ENCODE assay signal across 8 cellular contexts in the genomic region with DNA sequence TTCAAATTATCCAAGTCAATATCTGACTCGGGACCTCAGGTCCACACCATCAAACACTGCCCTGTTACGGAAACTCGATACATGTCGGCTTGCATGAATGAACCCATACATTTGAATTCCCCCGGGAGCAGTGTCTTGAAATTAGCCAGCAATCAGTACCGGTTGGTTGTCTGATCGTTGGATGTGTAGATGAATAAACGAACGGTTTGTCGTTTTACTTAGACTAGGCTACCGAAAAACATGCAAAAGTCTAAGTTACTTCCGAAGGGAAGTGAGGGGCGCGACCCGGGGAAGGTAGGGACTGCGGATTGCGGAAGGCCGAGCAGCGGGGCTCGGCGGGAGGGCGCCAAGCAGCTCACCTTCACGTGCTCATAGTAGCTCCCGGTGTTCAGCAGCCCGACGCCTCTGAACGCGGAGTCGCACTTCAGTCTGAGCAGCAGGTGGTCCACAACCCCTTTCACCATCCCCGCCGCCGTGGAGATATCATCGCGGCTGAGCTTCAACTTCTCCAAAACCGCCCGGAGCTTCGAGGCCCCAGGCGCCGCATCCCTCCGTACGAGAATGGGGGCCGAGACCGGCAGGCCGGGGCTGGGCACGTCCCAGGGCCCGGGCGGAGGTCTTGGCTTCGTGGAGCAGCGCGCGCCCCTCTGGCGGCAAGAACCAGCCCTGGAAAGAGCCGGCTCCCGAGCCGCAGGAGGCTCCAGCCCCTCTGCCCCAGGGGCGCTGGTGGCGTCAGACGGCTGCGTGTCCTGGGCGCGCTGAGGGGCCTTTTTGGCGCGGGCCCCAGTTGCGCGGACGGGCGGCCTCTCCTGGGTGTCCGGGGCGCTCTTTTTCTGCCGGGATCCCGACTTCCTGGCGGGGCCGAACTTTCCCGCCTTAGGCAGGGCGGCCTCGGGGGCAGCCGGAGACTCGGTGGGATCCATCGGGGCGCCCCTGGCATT. TPM values are rescaled to one million over a fixed set of nuclear protein-coding genes. Genes with fewer than 3 reads are reported as not detected.
DNase-seq lines count a peak whose midpoint lies in the region; ATAC-seq and TF ChIP-seq lines count a peak whose summit lies in the region.

No MANE protein-coding gene starts in this region.

- no peak for TF ChIP-seq POLR2A in stomach (IDR thresholded peaks at IDR 0.05)

- peak; percentile 61 for DNase-seq in NK-92 treated with Interleukin-12 subunit alpha and Interleukin-12 subunit beta, amount 100 ng/mL, for 24 hours (lab: John Stamatoyannopoulos, UW)
- no peak for DNase-seq in NK-92 (lab: John Stamatoyannopoulos, UW; ENCODE audit: unreplicated experiment)
- DNase-seq in NCI-H526 (lab: John Stamatoyannopoulos, UW), result peak; percentile 52 to 82
- DNase-seq in activated T-cell treated with anti-CD3 and anti-CD28 coated beads for 24 hours (ENCODE audit: low read depth), result peak; percentile 39
- no peak for DNase-seq in epithelial cell of prostate (ENCODE audit: low read depth, low spot score)
- peak; percentile 38 for DNase-seq in stomach

- WGBS in stomach, 5 donors, result 1 to 5% (median 2%) methylated on average over 26 to 80 of the region's 80 CpGs

- H3K9me3 ChIP-seq in mucosa of rectum (ENCODE audit: control insufficient read depth in 2 of 2, low read length in 2 of 2) (no peaks in the 10 kb centered on the region), stomach (no peaks in the 10 kb centered on the region)

- H3K27ac ChIP-seq in epithelial cell of prostate (peak overlapping the region; percentile 40), mucosa of rectum (ENCODE audit: low read depth in 2 of 2, low read length in 2 of 2) (peak overlapping the region; percentile 78 to 81), stomach (peak overlapping the region; percentile 68 to 90 (median 87))

- intact Hi-C loops in stomach (cut with DNase I; ENCODE audit: low total_unique reads), result no loop called here

- no peak for TF ChIP-seq CTCF in stomach (IDR thresholded peaks at IDR 0.05)

- no peaks in the 10 kb centered on the region for H3K36me3 ChIP-seq in mucosa of rectum (ENCODE audit: control insufficient read depth in 2 of 2, insufficient read depth in 2 of 2, low read length in 2 of 2)
- no peaks in the 10 kb centered on the region for H3K36me3 ChIP-seq in stomach

- H3K9ac ChIP-seq in mucosa of rectum (ENCODE audit: low read depth in 1 of 2, low read length in 2 of 2), result peak overlapping the region; percentile 74 to 77

- no peak for TF ChIP-seq EP300 in stomach (IDR thresholded peaks at IDR 0.05)

- H3K4me1 ChIP-seq in mucosa of rectum (ENCODE audit: control insufficient read depth in 2 of 2, insufficient read depth in 2 of 2, low read length in 2 of 2) (peaks cover 3 to 7% of the 10 kb centered on the region in 2 donors), stomach (peaks cover 0 to 42% (median 14%) of the 10 kb centered on the region in 4 donors)

- H3K4me3 ChIP-seq in mucosa of rectum (ENCODE audit: low read length in 2 of 2) (peak overlapping the region; percentile 71 to 74), stomach (peak overlapping the region; percentile 74 to 79 (median 75))

- peak; percentile 55 for ATAC-seq in HG03039 (IDR thresholded peaks at IDR 0.05; ENCODE audit: unreplicated experiment)

- H3K27me3 ChIP-seq in mucosa of rectum (ENCODE audit: control insufficient read depth in 2 of 2, insufficient read depth in 2 of 2, low read length in 2 of 2), result no peaks in the 10 kb centered on the region
- no peaks in the 10 kb centered on the region for H3K27me3 ChIP-seq in stomach

RNA-seq across cellular contexts. Expression of gene CGAS, which starts 0.7 kb away (rescaled TPM):
- total RNA-seq in stomach, result 1 to 10 TPM in 4 of 5 donors, not detected in 1; 1.7 to 8.1 (median 3.9) TPM
- polyA plus RNA-seq in stomach, result 1 to 10 TPM; 1.8 to 4.3 (median 2.1) TPM

RNA-seq across cellular contexts. Expression of gene MTO1, which starts 10.1 kb away (rescaled TPM):
- 10 to 100 TPM in 4 of 5 donors, 1 to 10 TPM in 1; 3.2 to 53.7 (median 19.1) TPM for total RNA-seq in stomach
- 10 to 100 TPM in 1 of 3 donors, 1 to 10 TPM in 2; 7.8 to 11.6 (median 8.9) TPM for polyA plus RNA-seq in stomach

RNA-seq across cellular contexts. Expression of gene DDX43, which starts 56.8 kb away (rescaled TPM):
- total RNA-seq in stomach, result 10 to 100 TPM in 2 of 5 donors, 1 to 10 TPM in 2, not detected in 1; 2.7 to 24.9 (median 14.2) TPM
- under 1 TPM; 0.62 to 0.92 (median 0.68) TPM for polyA plus RNA-seq in stomach

Comparison
In these comparisons a context has a peak if more than half of its experiments do, and no peak if none do; other contexts are left out.
1. DNase-seq: peak in NK-92 treated with Interleukin-12 subunit alpha and Interleukin-12 subunit beta, amount 100 ng/mL, for 24 hours (single experiment), NCI-H526 (2 of 2), activated T-cell treated with anti-CD3 and anti-CD28 coated beads for 24 hours (single experiment) and stomach (single experiment); none in NK-92 (single experiment) and epithelial cell of prostate (single experiment).
2. Peak in every context shown above with its lines, with median percentiles within 50 percentile points of each other: H3K27ac ChIP-seq.